ENCODE assay signal across 28 cellular contexts in genomic region chr14:100785626-100786025, GRCh38. TPM values are rescaled to one million over a fixed set of nuclear protein-coding genes. Genes with fewer than 3 reads are reported as not detected.
"Had no signal": no experiment of that assay in that cellular context is flagged by ENCODE, and none has a peak within 500 bp of the region (broad histone marks: within the 10 kb centered on the region; RNA-seq: fewer than 3 reads in every experiment).

No MANE protein-coding gene starts in this region.

- H3K4me3 Mint-ChIP-seq: activated CD4-positive, alpha-beta T cell treated with anti-CD3 and anti-CD28 coated beads, Interleukin-2, amount 10 ng/mL, durations not matched to agents 7 days and 5 days; activated CD8-positive, alpha-beta memory T cell treated with anti-CD3 and anti-CD28 coated beads, Interleukin-2, amount 10 ng/mL, durations not matched to agents 7 days and 5 days; activated CD8-positive, alpha-beta T cell treated with anti-CD3 and anti-CD28 coated beads for 36 hours; activated naive CD8-positive, alpha-beta T cell treated with anti-CD3 and anti-CD28 coated beads, Interleukin-2, amount 50 U/mL, for 24 hours; activated T-helper 1 cell treated with anti-CD3 and anti-CD28 coated beads, Interleukin-12 subunit alpha, Interleukin-12 subunit beta, Interleukin-2, Interleukin-4 antibody, amounts not matched to agents 30 ng/mL and 10 ng/mL and 1 ng/mL, durations not matched to agents 14 hours and 24 hours and 36 hours; effector memory CD8-positive, alpha-beta T cell had no signal

- H3K36me3 Mint-ChIP-seq: activated CD8-positive, alpha-beta memory T cell treated with anti-CD3 and anti-CD28 coated beads, Interleukin-2, amount 10 ng/mL, durations not matched to agents 7 days and 5 days had no signal

- FAIRE-seq: TTC549 had no signal

- H3K27ac Mint-ChIP-seq: activated CD4-positive, alpha-beta T cell treated with anti-CD3 and anti-CD28 coated beads, Interleukin-2, amount 10 ng/mL, durations not matched to agents 7 days and 5 days; activated CD8-positive, alpha-beta memory T cell treated with anti-CD3 and anti-CD28 coated beads, Interleukin-2, amount 10 ng/mL, durations not matched to agents 7 days and 5 days; activated CD8-positive, alpha-beta T cell treated with anti-CD3 and anti-CD28 coated beads for 36 hours; activated naive CD8-positive, alpha-beta T cell treated with anti-CD3 and anti-CD28 coated beads, Interleukin-2, amount 50 U/mL, for 24 hours; activated T-helper 1 cell treated with anti-CD3 and anti-CD28 coated beads, Interleukin-12 subunit alpha, Interleukin-12 subunit beta, Interleukin-2, Interleukin-4 antibody, amounts not matched to agents 30 ng/mL and 10 ng/mL and 1 ng/mL, durations not matched to agents 14 hours and 24 hours and 36 hours; effector memory CD8-positive, alpha-beta T cell had no signal

- H3K4me1 ChIP-seq: colonic mucosa, esophagus muscularis mucosa, gastrocnemius medialis, left lung, sigmoid colon had no signal

- H3K9me3 ChIP-seq: body of pancreas, colonic mucosa, esophagus muscularis mucosa, gastrocnemius medialis, left lung, sigmoid colon had no signal

- H3K4me1 Mint-ChIP-seq: activated CD4-positive, alpha-beta T cell treated with anti-CD3 and anti-CD28 coated beads, Interleukin-2, amount 10 ng/mL, durations not matched to agents 7 days and 5 days; activated CD8-positive, alpha-beta memory T cell treated with anti-CD3 and anti-CD28 coated beads, Interleukin-2, amount 10 ng/mL, durations not matched to agents 7 days and 5 days; activated naive CD8-positive, alpha-beta T cell treated with anti-CD3 and anti-CD28 coated beads, Interleukin-2, amount 50 U/mL, for 24 hours had no signal

- H3K27ac ChIP-seq: body of pancreas, colonic mucosa, esophagus muscularis mucosa, gastrocnemius medialis, left lung, sigmoid colon, WERI-Rb-1 had no signal

- H3K9me3 Mint-ChIP-seq: activated CD4-positive, alpha-beta T cell treated with anti-CD3 and anti-CD28 coated beads, Interleukin-2, amount 10 ng/mL, durations not matched to agents 7 days and 5 days; activated CD8-positive, alpha-beta T cell treated with anti-CD3 and anti-CD28 coated beads for 36 hours; activated naive CD8-positive, alpha-beta T cell treated with anti-CD3 and anti-CD28 coated beads, Interleukin-2, amount 50 U/mL, for 24 hours; activated T-helper 1 cell treated with anti-CD3 and anti-CD28 coated beads, Interleukin-12 subunit alpha, Interleukin-12 subunit beta, Interleukin-2, Interleukin-4 antibody, amounts not matched to agents 30 ng/mL and 10 ng/mL and 1 ng/mL, durations not matched to agents 14 hours and 24 hours and 36 hours; effector memory CD8-positive, alpha-beta T cell had no signal

- H3K4me3 ChIP-seq: body of pancreas, colonic mucosa, esophagus muscularis mucosa, gastrocnemius medialis, left lung, sigmoid colon had no signal

- ATAC-seq: activated CD8-positive, alpha-beta memory T cell treated with anti-CD3 and anti-CD28 coated beads, Interleukin-2, amount 10 ng/mL, durations not matched to agents 7 days and 5 days; activated CD8-positive, alpha-beta T cell treated with anti-CD3 and anti-CD28 coated beads for 36 hours; activated naive CD8-positive, alpha-beta T cell treated with anti-CD3 and anti-CD28 coated beads, Interleukin-2, amount 50 U/mL, for 24 hours; body of pancreas; effector memory CD8-positive, alpha-beta T cell; gastrocnemius medialis; left lung had no signal

- H3K27me3 ChIP-seq: body of pancreas, colonic mucosa had no signal

- H3K36me3 ChIP-seq: colonic mucosa, esophagus muscularis mucosa, gastrocnemius medialis, left lung, sigmoid colon, WERI-Rb-1 had no signal

- DNase-seq: activated CD4-positive, alpha-beta T cell treated with anti-CD3 and anti-CD28 coated beads, Interleukin-2, amount 10 ng/mL, durations not matched to agents 7 days and 5 days; activated CD4-positive, CD25-positive, alpha-beta regulatory T cell treated with anti-CD3 and anti-CD28 coated beads, Interleukin-2, amount 50 U/mL, for 72 hours; activated CD8-positive, alpha-beta memory T cell treated with anti-CD3 and anti-CD28 coated beads, Interleukin-2, amount 10 ng/mL, durations not matched to agents 7 days and 5 days; activated CD8-positive, alpha-beta T cell treated with anti-CD3 and anti-CD28 coated beads for 36 hours; activated gamma-delta T cell; activated naive CD4-positive, alpha-beta T cell treated with anti-CD3 and anti-CD28 coated beads, Interleukin-2, amount 50 U/mL, for 16 hours; activated naive CD8-positive, alpha-beta T cell treated with anti-CD3 and anti-CD28 coated beads, Interleukin-2, amount 50 U/mL, for 24 hours; activated T-cell treated with anti-CD3 and anti-CD28 coated beads for 4 hours; body of pancreas; central memory CD4-positive, alpha-beta T cell; colonic mucosa; effector memory CD8-positive, alpha-beta T cell; gastrocnemius medialis; left lung; stimulated activated CD4-positive, alpha-beta T cell treated with anti-CD3 and anti-CD28 coated beads, Interleukin-4, amount 100 ng/mL, for 1 hour; stimulated activated naive CD4-positive, alpha-beta T cell; T-helper 1 cell; WERI-Rb-1 had no signal

- H3K27me3 Mint-ChIP-seq: activated CD4-positive, alpha-beta T cell treated with anti-CD3 and anti-CD28 coated beads, Interleukin-2, amount 10 ng/mL, durations not matched to agents 7 days and 5 days; activated CD8-positive, alpha-beta memory T cell treated with anti-CD3 and anti-CD28 coated beads, Interleukin-2, amount 10 ng/mL, durations not matched to agents 7 days and 5 days; activated CD8-positive, alpha-beta T cell treated with anti-CD3 and anti-CD28 coated beads for 36 hours; activated naive CD8-positive, alpha-beta T cell treated with anti-CD3 and anti-CD28 coated beads, Interleukin-2, amount 50 U/mL, for 24 hours had no signal

RNA-seq across cellular contexts. Expression of gene MEG3, which starts 40.3 kb away (rescaled TPM):
- total RNA-seq: activated CD4-positive, alpha-beta T cell treated with anti-CD3 and anti-CD28 coated beads, Interleukin-2, amount 10 ng/mL, durations not matched to agents 7 days and 5 days; activated CD8-positive, alpha-beta memory T cell treated with anti-CD3 and anti-CD28 coated beads, Interleukin-2, amount 10 ng/mL, durations not matched to agents 7 days and 5 days; activated CD8-positive, alpha-beta T cell treated with anti-CD3 and anti-CD28 coated beads for 36 hours; activated T-helper 1 cell treated with anti-CD3 and anti-CD28 coated beads, Interleukin-12 subunit alpha, Interleukin-12 subunit beta, Interleukin-2, Interleukin-4 antibody, amounts not matched to agents 30 ng/mL and 10 ng/mL and 1 ng/mL, durations not matched to agents 14 hours and 24 hours and 36 hours had no signal
- polyA plus RNA-seq: neural cell had no signal

RNA-seq across cellular contexts. Expression of gene DLK1, which starts 58.9 kb away (rescaled TPM):
- total RNA-seq: activated CD4-positive, alpha-beta T cell treated with anti-CD3 and anti-CD28 coated beads, Interleukin-2, amount 10 ng/mL, durations not matched to agents 7 days and 5 days; activated CD8-positive, alpha-beta memory T cell treated with anti-CD3 and anti-CD28 coated beads, Interleukin-2, amount 10 ng/mL, durations not matched to agents 7 days and 5 days; activated CD8-positive, alpha-beta T cell treated with anti-CD3 and anti-CD28 coated beads for 36 hours; activated T-helper 1 cell treated with anti-CD3 and anti-CD28 coated beads, Interleukin-12 subunit alpha, Interleukin-12 subunit beta, Interleukin-2, Interleukin-4 antibody, amounts not matched to agents 30 ng/mL and 10 ng/mL and 1 ng/mL, durations not matched to agents 14 hours and 24 hours and 36 hours; kidney epithelial cell; lung microvascular endothelial cell; myocyte; omental fat pad; renal cortical epithelial cell had no signal
